8 cellular contexts compared by ENCODE assay signal in genomic region chr15:48810414-48811324, GRCh38. TPM values are rescaled to one million over a fixed set of nuclear protein-coding genes. Genes with fewer than 3 reads are reported as not detected.
DNase-seq lines count a peak whose midpoint lies in the region; FAIRE-seq and TF ChIP-seq lines count a peak whose summit lies in the region.

Gene CEP152 (minus strand): TSS chr15:48811069. CDS start chr15:48805649, 5,420 bp downstream.

- no peaks in the 10 kb centered on the region for H3K36me3 Mint-ChIP-seq in HFFc6 (ENCODE audit: low read depth)

- no peak for TF ChIP-seq CTCF in HFFc6 (IDR thresholded peaks at IDR 0.05)

- no peak within 1 kb of the TSS for H2BK120ac ChIP-seq in neuronal stem cell (ENCODE audit: low read depth, low read length)

- H2BK12ac ChIP-seq in neuronal stem cell (ENCODE audit: low read length): no peak within 1 kb of the TSS

- in situ Hi-C loops in SK-MEL-5 (cut with HindIII; ENCODE audit: low pct_unique_long_range_greater_than_20kb, low sequenced_read_pairs): no loop called here

- H3K4ac ChIP-seq in neuronal stem cell (ENCODE audit: low read length): peak within 1 kb of the TSS; percentile 90

- peaks cover 41% of the 10 kb centered on the region for H3K4me1 Mint-ChIP-seq in HFFc6 (ENCODE audit: low read depth)

- H3K4me1 ChIP-seq in neuronal stem cell (ENCODE audit: control insufficient read depth in 2 of 2, insufficient read depth in 1 of 2, low read depth in 1 of 2, low read length in 2 of 2) (peaks cover 5 to 8% of the 10 kb centered on the region in 2 donors), subcutaneous abdominal adipose tissue (ENCODE audit: control insufficient read depth in 5 of 5, insufficient read depth in 5 of 5, low read length in 5 of 5) (peaks cover 0 to 26% (median 26%) of the 10 kb centered on the region in 5 donors)

- H3K9me3 ChIP-seq in neuronal stem cell (replicated peaks in 1 of 2; ENCODE audit: control insufficient read depth in 2 of 2, insufficient read depth in 1 of 2, low read depth in 1 of 2, low read length in 2 of 2): no peaks in the 10 kb centered on the region
- H3K9me3 ChIP-seq in subcutaneous abdominal adipose tissue (ENCODE audit: control insufficient read depth in 5 of 5, low read length in 5 of 5): no peaks in the 10 kb centered on the region

- H3K18ac ChIP-seq in neuronal stem cell (ENCODE audit: low read length): peak within 1 kb of the TSS; percentile 92

- no peaks in the 10 kb centered on the region for H3K36me3 ChIP-seq in neuronal stem cell (replicated peaks in 1 of 2; ENCODE audit: control insufficient read depth in 2 of 2, insufficient read depth in 2 of 2, low read length in 2 of 2)
- H3K36me3 ChIP-seq in subcutaneous abdominal adipose tissue (ENCODE audit: control insufficient read depth in 5 of 5, insufficient read depth in 5 of 5, low read length in 5 of 5): no peaks in the 10 kb centered on the region

- DNase-seq in GM04504 (ENCODE audit: low read depth): peak; percentile 98
- DNase-seq in HFFc6: peak; percentile 100
- DNase-seq in NAMALWA (ENCODE audit: low spot score): peak; percentile 100
- DNase-seq in SK-MEL-5 (ENCODE audit: low read depth, low spot score): peak; percentile 99
- DNase-seq in activated naive CD4-positive, alpha-beta T cell (lab: John Stamatoyannopoulos, UW): peak; percentile 91 to 97 (median 93)
- peak; percentile 44 to 82 for DNase-seq in frontal cortex (ENCODE audit: low spot score in 2 of 2)
- peak; percentile 99 for DNase-seq in neuronal stem cell (ENCODE audit: low spot score)

- H2AK5ac ChIP-seq in neuronal stem cell (ENCODE audit: low read depth, low read length): peak within 1 kb of the TSS; percentile 89

- H4K8ac ChIP-seq in neuronal stem cell (ENCODE audit: low read depth, low read length): no peak within 1 kb of the TSS

- peak within 1 kb of the TSS; percentile 88 for H3K23ac ChIP-seq in neuronal stem cell (ENCODE audit: low read depth, low read length, poor library complexity)

- H2BK15ac ChIP-seq in neuronal stem cell (ENCODE audit: low read length): peak within 1 kb of the TSS; percentile 80

- H3K79me1 ChIP-seq in neuronal stem cell (ENCODE audit: low read depth, low read length): peaks cover 4% of the 10 kb centered on the region

- no peaks in the 10 kb centered on the region for H3K27me3 Mint-ChIP-seq in HFFc6 (ENCODE audit: insufficient read depth)

- H3K4me3 Mint-ChIP-seq in HFFc6: peak within 1 kb of the TSS; percentile 96

- peak within 1 kb of the TSS; percentile 67 for H3K14ac ChIP-seq in neuronal stem cell (ENCODE audit: low read length)

- no peak within 1 kb of the TSS for H3K27ac ChIP-seq in neuronal stem cell (replicated peaks; ENCODE audit: low read length)
- no peak within 1 kb of the TSS for H3K27ac ChIP-seq in subcutaneous abdominal adipose tissue (ENCODE audit: low read depth, low read length)

- peak within 1 kb of the TSS; percentile 95 for H3K27ac Mint-ChIP-seq in HFFc6

- WGBS in neuronal stem cell (ENCODE audit: extremely low coverage in 2 of 2, insufficient read length in 2 of 2, insufficient replicate concordance in 1 of 2), 2 donors: no CpG with 5 or more reads among the region's 51 CpGs

- H3K4me3 ChIP-seq in neuronal stem cell (ENCODE audit: low read length in 2 of 2) (peak within 1 kb of the TSS; percentile 82 to 89), subcutaneous abdominal adipose tissue (ENCODE audit: low read depth in 1 of 5, low read length in 5 of 5) (peak within 1 kb of the TSS; percentile 80 to 86 (median 81))

- H3K9ac ChIP-seq in neuronal stem cell (ENCODE audit: low read depth, low read length, poor library complexity) (peak within 1 kb of the TSS; percentile 89), subcutaneous abdominal adipose tissue (ENCODE audit: low read length in 5 of 5) (peak within 1 kb of the TSS in 4 of 5 donors; percentile 66 to 78 (median 76))

- no peaks in the 10 kb centered on the region for H3K9me3 Mint-ChIP-seq in HFFc6

- peaks cover 0 to 28% (median 0%) of the 10 kb centered on the region in 3 experiments for H3K27me3 ChIP-seq in neuronal stem cell (ENCODE audit: control insufficient read depth in 3 of 3, insufficient read depth in 3 of 3, low read depth in 1 of 3, low read length in 3 of 3)
- H3K27me3 ChIP-seq in subcutaneous abdominal adipose tissue (ENCODE audit: control insufficient read depth in 5 of 5, insufficient read depth in 4 of 5, low read length in 5 of 5): no peaks in the 10 kb centered on the region

- H2BK5ac ChIP-seq in neuronal stem cell (ENCODE audit: low read length): peak within 1 kb of the TSS; percentile 91

- FAIRE-seq in frontal cortex (lab: Jason Lieb, UNC): no peak

- peak within 1 kb of the TSS; percentile 92 for H2AFZ ChIP-seq in neuronal stem cell (ENCODE audit: low read length)

- no peak within 1 kb of the TSS for H4K91ac ChIP-seq in neuronal stem cell (ENCODE audit: low read depth, low read length, poor library complexity)

- peak within 1 kb of the TSS; percentile 91 for H3K4me2 ChIP-seq in neuronal stem cell (ENCODE audit: insufficient read depth, low read length, poor library complexity, severe bottlenecking)

RNA-seq across cellular contexts. Expression of gene CEP152, which starts in this region (rescaled TPM):
- 1 to 10 TPM; 3.4 to 7.5 (median 6.5) TPM for total RNA-seq in HFFc6 (2021; fragmentation: NEBNext Ultra II Directional; extraction: Animal tissue kit (Norgen Biotek cat#: 25700))
- total RNA-seq in SK-MEL-5 (2014; rRNA removed; shearing (Covaris generic)): 6.4 and 9.6 TPM in 2 replicates
- 5.6 and 8.5 TPM in 2 replicates for polyA plus RNA-seq in SK-MEL-5 (2015; cell fraction: cytosol; rRNA removed)
- 45.6 and 52.0 TPM in 2 replicates for polyA plus RNA-seq in SK-MEL-5 (2015; cell fraction: nucleus; rRNA removed)
- 1.6 TPM for total RNA-seq in frontal cortex
- 11.2 TPM for polyA plus RNA-seq in neuronal stem cell (2013, experiment 1 of 2)
- polyA plus RNA-seq in neuronal stem cell (2013, experiment 2 of 2): 11.9 TPM
